8 cellular contexts compared by ENCODE assay signal in the genomic region with DNA sequence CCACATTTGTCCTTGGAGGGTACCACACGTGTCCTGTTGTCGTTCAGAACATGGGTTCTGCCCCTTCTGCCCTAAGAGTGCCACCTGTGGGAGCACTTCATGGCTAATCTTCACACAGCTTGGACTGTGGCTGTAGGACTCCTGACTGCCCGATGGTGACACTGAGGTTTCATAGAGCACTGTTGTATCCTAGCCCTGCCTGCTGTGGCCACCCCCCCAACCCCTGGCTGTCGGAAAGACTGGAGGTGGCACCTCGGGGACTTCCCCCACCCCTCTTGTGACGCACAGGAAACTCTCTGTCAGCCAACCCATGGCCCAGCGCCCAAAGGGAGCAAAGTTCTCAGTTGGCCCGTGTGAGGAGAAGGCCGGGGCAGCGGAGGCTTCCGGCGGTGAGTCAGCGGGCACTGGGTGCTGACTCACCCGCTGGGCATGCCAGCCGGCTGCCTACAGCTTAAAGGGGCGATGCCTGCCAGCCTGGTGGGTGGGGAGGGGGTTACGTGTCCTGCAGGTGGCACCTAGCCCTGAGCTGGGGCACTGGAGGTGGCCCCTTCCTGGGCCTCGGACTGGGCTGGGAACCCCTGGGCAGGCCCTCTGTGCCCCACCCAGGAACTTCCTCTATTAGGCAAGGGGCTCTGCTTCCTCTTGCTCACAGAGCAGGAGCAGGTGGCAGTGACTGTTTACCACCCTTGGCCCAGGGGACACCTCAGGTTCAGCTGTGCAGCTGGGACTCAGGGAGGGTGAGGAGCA. TPM values are rescaled to one million over a fixed set of nuclear protein-coding genes. Genes with fewer than 3 reads are reported as not detected.
DNase-seq lines count a peak whose midpoint lies in the region; ATAC-seq and TF ChIP-seq lines count a peak whose summit lies in the region.

No MANE protein-coding gene starts in this region.

- WGBS in aorta, 2 donors = 0% methylated on average over 17 to 18 of the region's 18 CpGs

- CTCF ChIA-PET in AG04450 (lab: Charles Lee) = interaction anchor here (0.6 to 2.1 kb wide), 5 partner anchors 8 to 225 kb away, joined by 3 to 8 read pairs (median 6); no protein-coding TSS in a partner anchor

- no peak for TF ChIP-seq CTCF in AG04450 (IDR thresholded peaks at IDR 0.05; ENCODE audit: low read depth, low read length)

- H3K27ac ChIP-seq in AG04450 (ENCODE audit: low read depth, low read length) (peak overlapping the region; percentile 94), SJCRH30 (peak overlapping the region; percentile 39), aorta (ENCODE audit: low read depth in 1 of 2, low read length in 2 of 2) (peak overlapping the region; percentile 34 to 78)

- DNase-seq in AG04450 (ENCODE audit: low read depth, low spot score) (peak; percentile 84), SJCRH30 (peak; percentile 88 to 89), glomerular visceral epithelial cell (ENCODE audit: extremely low spot score) (peak; percentile 98), renal cortical epithelial cell (ENCODE audit: low read depth) (peak; percentile 95), aorta (peak; percentile 98 to 99)
- peak; percentile 98 for DNase-seq in activated naive CD4-positive, alpha-beta T cell treated with Interleukin-2 at 50 U/mL for 16 hours

- H3K27me3 ChIP-seq in AG04450 (ENCODE audit: control insufficient read depth, insufficient read depth, low read length) (no peaks in the 10 kb centered on the region), SJCRH30 (no peaks in the 10 kb centered on the region), aorta (ENCODE audit: control insufficient read depth in 1 of 2, insufficient read depth in 2 of 2, low read length in 1 of 2) (no peaks in the 10 kb centered on the region)

- H3K9me3 ChIP-seq in AG04450 (ENCODE audit: control insufficient read depth, insufficient read depth, low read length) (peaks cover 15% of the 10 kb centered on the region), SJCRH30 (replicated peaks) (no peaks in the 10 kb centered on the region), aorta (ENCODE audit: control insufficient read depth, low read length) (no peaks in the 10 kb centered on the region)

- H3K4me1 ChIP-seq in SJCRH30 (peaks cover 27% of the 10 kb centered on the region), aorta (ENCODE audit: control insufficient read depth in 1 of 2, insufficient read depth in 2 of 2, low read length in 2 of 2) (peaks cover 3 to 4% of the 10 kb centered on the region in 2 donors)

- POLR2A ChIA-PET in AG04450 (lab: Yijun Ruan, JAX) = interaction anchor here (0.5 to 3.1 kb wide), 3 partner anchors 27 to 245 kb away, joined by 4 to 10 read pairs (median 8); a partner anchor contains a TSS

- H3K36me3 ChIP-seq in SJCRH30 = no peaks in the 10 kb centered on the region
- H3K36me3 ChIP-seq in aorta (ENCODE audit: control insufficient read depth in 1 of 2, insufficient read depth in 2 of 2, low read length in 1 of 2) = no peaks in the 10 kb centered on the region

- ATAC-seq in GM19035 (IDR thresholded peaks at IDR 0.05; ENCODE audit: unreplicated experiment) = peak; percentile 30
- peak; percentile 21 for ATAC-seq in HG03558 (IDR thresholded peaks at IDR 0.05; ENCODE audit: extremely low read depth, unreplicated experiment)
- ATAC-seq in aorta (ENCODE audit: low FRiP score) = peak; percentile 76

- H3K4me3 ChIP-seq in AG04450 (ENCODE audit: low read depth, low read length) (peak overlapping the region; percentile 86), SJCRH30 (peak overlapping the region; percentile 3; the same call in 1 of the 2 replicates), aorta (ENCODE audit: low read length in 2 of 2) (peak overlapping the region in 1 of 2 donors; percentile 16)

- intact Hi-C loops in aorta (cut with DNase I) = loop anchor here in 1 of 2 donors (2.0 to 5.0 kb wide), 2 partner anchors 34 to 245 kb away; a partner anchor contains a TSS

RNA-seq across cellular contexts. Expression of a gene that starts 3.4 kb away (rescaled TPM):
- polyA plus RNA-seq in AG04450 (2011; rRNA removed) = 13.7 and 24.0 TPM in 2 replicates
- polyA minus RNA-seq in AG04450 (2011; rRNA and poly(A)+ RNA removed) = 19.0 and 26.1 TPM in 2 replicates
- total RNA-seq in SJCRH30 (2014; rRNA removed; shearing (Covaris generic)) = 19.4 and 20.4 TPM in 2 replicates
- 22.4 and 22.8 TPM in 2 replicates for total RNA-seq in renal cortical epithelial cell
- 10 to 100 TPM; 58.7 to 82.6 TPM for total RNA-seq in aorta
- 10 to 100 TPM; 21.8 to 41.4 TPM for polyA plus RNA-seq in aorta

RNA-seq across cellular contexts. Expression of a gene that starts 34.7 kb away (rescaled TPM):
- polyA plus RNA-seq in AG04450 (2011; rRNA removed) = 4.0 and 5.2 TPM in 2 replicates
- polyA minus RNA-seq in AG04450 (2011; rRNA and poly(A)+ RNA removed) = 5.0 and 6.2 TPM in 2 replicates
- 5.1 and 5.4 TPM in 2 replicates for total RNA-seq in SJCRH30 (2014; rRNA removed; shearing (Covaris generic))
- total RNA-seq in renal cortical epithelial cell = 2.1 and 13.4 TPM in 2 replicates
- total RNA-seq in aorta = 10 to 100 TPM in 1 of 2 donors, 1 to 10 TPM in 1; 7.2 to 13.4 TPM
- polyA plus RNA-seq in aorta = 1 to 10 TPM; 3.6 to 6.2 TPM

Comparison
In these comparisons a context has a peak if more than half of its experiments do, and no peak if none do; other contexts are left out.
1. H3K27ac ChIP-seq: peak in every context shown above with its lines; median percentile 94 in AG04450; 56 in aorta; 39 in SJCRH30.
2. ATAC-seq: peak in every context shown above with its lines; median percentile 76 in aorta; 30 in GM19035; 21 in HG03558.